Comparison of ENCODE assay signal across 10 cellular contexts in genomic region chr7:143375298-143376034, GRCh38. TPM values are rescaled to one million over a fixed set of nuclear protein-coding genes. Genes with fewer than 3 reads are reported as not detected.
DNase-seq lines count a peak whose midpoint lies in the region; ATAC-seq and TF ChIP-seq lines count a peak whose summit lies in the region.
"Had no signal": no experiment of that assay in that cellular context is flagged by ENCODE, and none has a peak within 500 bp of the region (broad histone marks: within the 10 kb centered on the region; RNA-seq: fewer than 3 reads in every experiment).

No MANE protein-coding gene starts in this region.

- H3K36me3 Mint-ChIP-seq in activated naive CD8-positive, alpha-beta T cell treated with anti-CD3 and anti-CD28 coated beads, Interleukin-2, amount 50 U/mL, for 24 hours (ENCODE audit: low read depth), result no peaks in the 10 kb centered on the region

- H3K27me3 Mint-ChIP-seq in activated naive CD8-positive, alpha-beta T cell treated with anti-CD3 and anti-CD28 coated beads, Interleukin-2, amount 50 U/mL, for 24 hours, result no peaks in the 10 kb centered on the region

- no peaks in the 10 kb centered on the region for H3K9me2 ChIP-seq in OCI-LY7 (ENCODE audit: insufficient read depth, low read length)

- H3K27ac ChIP-seq in OCI-LY7 (ENCODE audit: low read depth, low read length, poor library complexity, severe bottlenecking) (no peak overlapping the region), osteoblast (ENCODE audit: low read depth, low read length) (no peak overlapping the region)

- H3K9me3 Mint-ChIP-seq in activated naive CD8-positive, alpha-beta T cell treated with anti-CD3 and anti-CD28 coated beads, Interleukin-2, amount 50 U/mL, for 24 hours, result no peaks in the 10 kb centered on the region

- H3K4me3 ChIP-seq in OCI-LY7 (ENCODE audit: low read depth, low read length, poor library complexity, severe bottlenecking), result no peak overlapping the region
- H3K4me3 ChIP-seq in osteoblast (ENCODE audit: insufficient read depth, low read length), result no peak overlapping the region

- CTCF ChIA-PET in OCI-LY7 (lab: Charles Lee; ENCODE audit: unreplicated experiment), result interaction anchor here (0.8 kb wide), 1 partner anchor 135 kb away, joined by 4 read pairs; no protein-coding TSS in a partner anchor

- H2AFZ ChIP-seq in OCI-LY7 (ENCODE audit: low read length) (peak overlapping the region; percentile 84), osteoblast (ENCODE audit: low read length) (no peak overlapping the region)

- TF ChIP-seq CTCF in OCI-LY7 (conservative IDR thresholded peaks at IDR 0.05; ENCODE audit: low read length), result no peak
- TF ChIP-seq CTCF in osteoblast (IDR thresholded peaks at IDR 0.05; ENCODE audit: extremely low read depth, low read depth, low read length), result no peak

- H3K79me2 ChIP-seq in OCI-LY7 (ENCODE audit: insufficient read depth, low read depth, low read length) (no peaks in the 10 kb centered on the region), osteoblast (ENCODE audit: insufficient read depth, low read length) (peaks cover 11% of the 10 kb centered on the region)

- peak overlapping the region; percentile 41 for H3K4me3 Mint-ChIP-seq in activated naive CD8-positive, alpha-beta T cell treated with anti-CD3 and anti-CD28 coated beads, Interleukin-2, amount 50 U/mL, for 24 hours

- H3K4me1 ChIP-seq in OCI-LY7 (ENCODE audit: insufficient read depth, low read length, poor library complexity, severe bottlenecking) (peaks cover 13% of the 10 kb centered on the region), osteoblast (ENCODE audit: insufficient read depth, low read length) (peaks cover 38% of the 10 kb centered on the region)

- H3K4me2 ChIP-seq in OCI-LY7 (ENCODE audit: low read length) (peak overlapping the region; percentile 13; the same call in 1 of the 2 replicates), osteoblast (ENCODE audit: insufficient read depth, low read length) (no peak overlapping the region)

- peaks cover 82% of the 10 kb centered on the region for H3K4me1 Mint-ChIP-seq in activated naive CD8-positive, alpha-beta T cell treated with anti-CD3 and anti-CD28 coated beads, Interleukin-2, amount 50 U/mL, for 24 hours

- no TSS peak for BruUV-seq in OCI-LY7 (replicated peaks; lab: Mats Ljungman, UMichigan)

- intact Hi-C loops in OCI-LY7 (cut with micrococcal nuclease; ENCODE audit: unreplicated experiment), result no loop called here

- no peaks in the 10 kb centered on the region for H3K9me3 ChIP-seq in OCI-LY7 (ENCODE audit: low read length)
- no peaks in the 10 kb centered on the region for H3K9me3 ChIP-seq in osteoblast (ENCODE audit: low read depth, low read length)

- H3K36me3 ChIP-seq in OCI-LY7 (ENCODE audit: insufficient read depth, low read length) (no peaks in the 10 kb centered on the region), osteoblast (ENCODE audit: insufficient read depth, low read length) (no peaks in the 10 kb centered on the region)

- peak; percentile 67 for ATAC-seq in activated naive CD8-positive, alpha-beta T cell treated with anti-CD3 and anti-CD28 coated beads, Interleukin-2, amount 50 U/mL, for 24 hours
- ATAC-seq in HG03159 (IDR thresholded peaks at IDR 0.05; ENCODE audit: unreplicated experiment) (no peak), HG02973 (IDR thresholded peaks at IDR 0.05; ENCODE audit: unreplicated experiment) (no peak)

- H3K27me3 ChIP-seq in osteoblast (ENCODE audit: insufficient read depth, low read length), result no peaks in the 10 kb centered on the region

- POLR2A ChIA-PET in OCI-LY7 (lab: Charles Lee), result no interaction called here

- H4K20me1 ChIP-seq in OCI-LY7 (ENCODE audit: insufficient read depth, low read length) (no peaks in the 10 kb centered on the region), osteoblast (ENCODE audit: insufficient read depth, low read length) (no peaks in the 10 kb centered on the region)

- peak overlapping the region; percentile 92 for H3K27ac Mint-ChIP-seq in activated naive CD8-positive, alpha-beta T cell treated with anti-CD3 and anti-CD28 coated beads, Interleukin-2, amount 50 U/mL, for 24 hours

- DNase-seq in GF-D8 (lab: John Stamatoyannopoulos, UW) (peak; percentile 94), OCI-LY7 (ENCODE audit: low spot score) (peak; percentile 40), osteoblast (ENCODE audit: insufficient read length, low spot score, missing footprints) (peak; percentile 38), islet precursor cell (no peak), NCI-H748 treated with DMSO at 0.1 percent for 48 hours (lab: John Stamatoyannopoulos, UW) (no peak)
- DNase-seq in activated naive CD8-positive, alpha-beta T cell treated with anti-CD3 and anti-CD28 coated beads, Interleukin-2, amount 50 U/mL, for 24 hours, result peak; percentile 48

RNA-seq across cellular contexts. Expression of gene ZYX, which starts 5.7 kb away (rescaled TPM):
- total RNA-seq in OCI-LY7 (2014; rRNA removed; shearing (Covaris generic)), result 0.31 and 0.44 TPM in 2 replicates
- total RNA-seq in OCI-LY7 (2022), result 2.8 and 4.2 TPM in 2 replicates
- 38.9 and 47.4 TPM in 2 replicates for total RNA-seq in osteoblast

RNA-seq across cellular contexts. Expression of gene FAM131B, which starts 13.0 kb away (rescaled TPM):
- not detected in 2 replicates for total RNA-seq in OCI-LY7 (2014; rRNA removed; shearing (Covaris generic))
- not detected in 2 replicates for total RNA-seq in OCI-LY7 (2022)
- 1.2 and 1.4 TPM in 2 replicates for total RNA-seq in osteoblast

RNA-seq across cellular contexts. Expression of gene EPHA1, which starts 33.2 kb away (rescaled TPM):
- total RNA-seq in OCI-LY7 (2014; rRNA removed; shearing (Covaris generic)), result not detected in 2 replicates
- not detected in 2 replicates for total RNA-seq in OCI-LY7 (2022)
- not detected in 2 replicates for total RNA-seq in osteoblast

RNA-seq across cellular contexts. Expression of gene CLCN1, which starts 59.6 kb away (rescaled TPM):
- not detected in 2 replicates for total RNA-seq in OCI-LY7 (2014; rRNA removed; shearing (Covaris generic))
- not detected in 2 replicates for total RNA-seq in OCI-LY7 (2022)
- total RNA-seq in osteoblast, result under 0.01 TPM in 2 replicates
- total RNA-seq: epithelial cell of proximal tubule; T-helper 2 cell treated with Interferon-gamma antibody and Interleukin-4, amounts not matched to agents 100 ng/mL and 5 ng/mL, for 36 hours had no signal

Comparison
In these comparisons a context has a peak if more than half of its experiments do, and no peak if none do; other contexts are left out.
1. DNase-seq: peak in GF-D8 (single experiment), OCI-LY7 (single experiment), activated naive CD8-positive, alpha-beta T cell treated with anti-CD3 and anti-CD28 coated beads, Interleukin-2, amount 50 U/mL, for 24 hours (single experiment) and osteoblast (single experiment); none in islet precursor cell (single experiment) and NCI-H748 treated with DMSO at 0.1 percent for 48 hours (single experiment).